ENCODE assay signal across 17 cellular contexts in genomic region chr3:24480497-24480896, GRCh38. TPM values are rescaled to one million over a fixed set of nuclear protein-coding genes. Genes with fewer than 3 reads are reported as not detected.
"Had no signal": no experiment of that assay in that cellular context is flagged by ENCODE, and none has a peak within 500 bp of the region (broad histone marks: within the 10 kb centered on the region; RNA-seq: fewer than 3 reads in every experiment).

No MANE protein-coding gene starts in this region.

- H3K4me3 Mint-ChIP-seq: activated CD4-positive, alpha-beta T cell treated with anti-CD3 and anti-CD28 coated beads, Interleukin-2, amount 10 ng/mL, durations not matched to agents 24 days and 14 days; activated CD8-positive, alpha-beta T cell treated with anti-CD3 and anti-CD28 coated beads for 36 hours; activated naive CD4-positive, alpha-beta T cell treated with anti-CD3 and anti-CD28 coated beads, Interleukin-2, amount 10 ng/mL, durations not matched to agents 7 days and 5 days; activated T-cell treated with anti-CD3 and anti-CD28 coated beads, Interleukin-2, amount 50 U/mL, for 24 hours; nephron progenitor cell had no signal

- DNase-seq: activated CD4-positive, alpha-beta T cell treated with anti-CD3 and anti-CD28 coated beads, Interleukin-2, amount 10 ng/mL, durations not matched to agents 24 days and 14 days; activated CD8-positive, alpha-beta T cell treated with anti-CD3 and anti-CD28 coated beads for 36 hours; activated effector memory CD4-positive, alpha-beta T cell treated with Interleukin-2 at 50 U/mL for 16 hours; activated naive CD4-positive, alpha-beta T cell treated with anti-CD3 and anti-CD28 coated beads, Interleukin-2, amount 10 ng/mL, durations not matched to agents 7 days and 5 days; activated T-cell treated with anti-CD3 and anti-CD28 coated beads, Interleukin-2, amount 50 U/mL, for 24 hours; dermis blood vessel endothelial cell; effector memory CD4-positive, alpha-beta T cell; esophagus squamous epithelium; midbrain; nephron progenitor cell; occipital lobe; stimulated activated naive CD4-positive, alpha-beta T cell; T1000 had no signal

- H3K36me3 ChIP-seq: esophagus squamous epithelium, tibial nerve had no signal

- H3K4me1 Mint-ChIP-seq: activated CD4-positive, alpha-beta T cell treated with anti-CD3 and anti-CD28 coated beads, Interleukin-2, amount 10 ng/mL, durations not matched to agents 24 days and 14 days; activated naive CD4-positive, alpha-beta T cell treated with anti-CD3 and anti-CD28 coated beads, Interleukin-2, amount 10 ng/mL, durations not matched to agents 7 days and 5 days; nephron progenitor cell had no signal

- H3K9me3 Mint-ChIP-seq: activated CD4-positive, alpha-beta T cell treated with anti-CD3 and anti-CD28 coated beads, Interleukin-2, amount 10 ng/mL, durations not matched to agents 24 days and 14 days; activated CD8-positive, alpha-beta T cell treated with anti-CD3 and anti-CD28 coated beads for 36 hours; activated naive CD4-positive, alpha-beta T cell treated with anti-CD3 and anti-CD28 coated beads, Interleukin-2, amount 10 ng/mL, durations not matched to agents 7 days and 5 days; nephron progenitor cell had no signal

- H3K27ac Mint-ChIP-seq: activated CD4-positive, alpha-beta T cell treated with anti-CD3 and anti-CD28 coated beads, Interleukin-2, amount 10 ng/mL, durations not matched to agents 24 days and 14 days; activated CD8-positive, alpha-beta T cell treated with anti-CD3 and anti-CD28 coated beads for 36 hours; activated naive CD4-positive, alpha-beta T cell treated with anti-CD3 and anti-CD28 coated beads, Interleukin-2, amount 10 ng/mL, durations not matched to agents 7 days and 5 days; activated T-cell treated with anti-CD3 and anti-CD28 coated beads, Interleukin-2, amount 50 U/mL, for 24 hours; nephron progenitor cell had no signal

- H3K27ac ChIP-seq: tibial nerve had no signal

- ATAC-seq: activated CD8-positive, alpha-beta T cell treated with anti-CD3 and anti-CD28 coated beads for 36 hours; left lobe of liver had no signal

- H3K27me3 Mint-ChIP-seq: activated CD4-positive, alpha-beta T cell treated with anti-CD3 and anti-CD28 coated beads, Interleukin-2, amount 10 ng/mL, durations not matched to agents 24 days and 14 days; activated CD8-positive, alpha-beta T cell treated with anti-CD3 and anti-CD28 coated beads for 36 hours; activated naive CD4-positive, alpha-beta T cell treated with anti-CD3 and anti-CD28 coated beads, Interleukin-2, amount 10 ng/mL, durations not matched to agents 7 days and 5 days; activated T-cell treated with anti-CD3 and anti-CD28 coated beads, Interleukin-2, amount 50 U/mL, for 24 hours had no signal

- H3K4me3 ChIP-seq: esophagus squamous epithelium, tibial nerve had no signal

- H3K36me3 Mint-ChIP-seq: activated naive CD4-positive, alpha-beta T cell treated with anti-CD3 and anti-CD28 coated beads, Interleukin-2, amount 10 ng/mL, durations not matched to agents 7 days and 5 days had no signal

- H3K9me3 ChIP-seq: esophagus squamous epithelium, tibial nerve had no signal

- H3K27me3 ChIP-seq: esophagus squamous epithelium, tibial nerve had no signal

RNA-seq across cellular contexts. Expression of gene THRB, which starts 14.2 kb away (rescaled TPM):
- total RNA-seq: activated CD4-positive, alpha-beta T cell treated with anti-CD3 and anti-CD28 coated beads, Interleukin-2, amount 10 ng/mL, durations not matched to agents 24 days and 14 days; activated CD8-positive, alpha-beta T cell treated with anti-CD3 and anti-CD28 coated beads for 36 hours; endothelial cell of umbilical vein; T-helper 1 cell treated with Interleukin-12 subunit alpha and Interleukin-12 subunit beta and Interleukin-4 antibody, amounts not matched to agents 30 ng/mL and 1 ng/mL, for 36 hours had no signal
